ENCODE assay signal across 8 cellular contexts in the genomic region with DNA sequence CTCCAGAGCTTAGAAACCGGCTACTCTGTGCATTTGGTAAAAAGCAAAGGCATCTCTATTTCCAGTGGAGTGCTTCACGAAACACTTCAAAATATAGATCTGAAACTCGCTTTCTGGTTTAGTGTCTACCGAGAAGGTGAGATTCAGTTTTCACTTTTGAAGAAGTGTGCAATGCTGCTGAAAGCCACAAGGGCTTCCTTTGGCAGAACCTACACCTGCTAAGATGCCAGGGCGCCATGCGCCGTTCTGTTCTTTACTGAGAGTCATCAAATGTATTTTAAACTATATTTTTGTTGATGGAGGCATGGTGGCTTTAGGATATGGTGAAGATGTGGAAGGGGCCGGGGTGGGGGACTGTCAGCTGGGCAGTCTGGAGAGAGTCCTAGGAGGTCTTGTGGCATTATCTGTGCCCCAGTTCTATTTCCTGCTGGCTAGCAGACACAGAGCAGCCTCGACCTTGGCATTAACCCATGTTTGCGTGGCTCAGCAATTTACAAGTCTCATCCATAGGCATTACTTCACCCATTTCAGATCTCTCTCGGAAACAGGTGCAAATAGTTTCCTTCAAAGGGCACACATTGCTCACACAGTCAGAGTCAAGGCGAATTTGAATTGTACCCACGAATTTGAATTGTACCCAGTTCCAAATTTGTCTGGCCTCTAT. TPM values are rescaled to one million over a fixed set of nuclear protein-coding genes. Genes with fewer than 3 reads are reported as not detected.
DNase-seq lines count a peak whose midpoint lies in the region; ATAC-seq and TF ChIP-seq lines count a peak whose summit lies in the region.

No MANE protein-coding gene starts in this region.

- peak; percentile 62 for ATAC-seq in CD8-positive, alpha-beta T cell
- ATAC-seq in GM19023 (IDR thresholded peaks at IDR 0.05; ENCODE audit: unreplicated experiment): peak; percentile 92
- peak; percentile 84 for ATAC-seq in HG03045 (IDR thresholded peaks at IDR 0.05; ENCODE audit: unreplicated experiment)

- peaks cover 27% of the 10 kb centered on the region for H3K27me3 Mint-ChIP-seq in CD8-positive, alpha-beta T cell (ENCODE audit: low read depth)

- peaks cover 4% of the 10 kb centered on the region for H3K4me1 ChIP-seq in CD8-positive, alpha-beta T cell (ENCODE audit: insufficient read depth, low read length)

- peaks cover 28% of the 10 kb centered on the region for H3K4me1 Mint-ChIP-seq in CD8-positive, alpha-beta T cell (ENCODE audit: low read depth)

- no peaks in the 10 kb centered on the region for H3K9me3 Mint-ChIP-seq in CD8-positive, alpha-beta T cell

- H3K36me3 ChIP-seq in CD8-positive, alpha-beta T cell (ENCODE audit: insufficient read depth, low read length): no peaks in the 10 kb centered on the region

- CTCF ChIA-PET in CD8-positive, alpha-beta T cell (lab: Charles Lee): interaction anchor here (0.7 to 1.6 kb wide), 5 partner anchors 10 to 1684 kb away, joined by 3 to 4 read pairs (median 4); no protein-coding TSS in a partner anchor

- peak in 2 of 7 experiments; percentile 10 to 29 for DNase-seq in CD8-positive, alpha-beta T cell
- DNase-seq in activated CD4-positive, alpha-beta T cell treated with anti-CD3 and anti-CD28 coated beads, Interleukin-2, amount 50 U/mL, for 1 hour: peak; percentile 7
- DNase-seq in retinal pigment epithelial cell (ENCODE audit: low read depth): no peak
- DNase-seq in coronary artery (ENCODE audit: low spot score): no peak
- no peak for DNase-seq in HuH-7.5 (ENCODE audit: low spot score)
- DNase-seq in GDM1 (lab: John Stamatoyannopoulos, UW): no peak

- POLR2A ChIA-PET in CD8-positive, alpha-beta T cell (lab: Charles Lee): no interaction called here

- H3K9me3 ChIP-seq in CD8-positive, alpha-beta T cell (ENCODE audit: low read length): no peaks in the 10 kb centered on the region

- TF ChIP-seq CTCF in CD8-positive, alpha-beta T cell (IDR thresholded peaks at IDR 0.05): peak; percentile 24
- TF ChIP-seq CTCF in retinal pigment epithelial cell (conservative IDR thresholded peaks at IDR 0.05; ENCODE audit: low read depth, low read length) (peak; percentile 17), coronary artery (IDR thresholded peaks at IDR 0.05) (no peak)

- H3K36me3 Mint-ChIP-seq in CD8-positive, alpha-beta T cell: no peaks in the 10 kb centered on the region

- no peaks in the 10 kb centered on the region for H3K27me3 ChIP-seq in CD8-positive, alpha-beta T cell (ENCODE audit: insufficient read depth, low read length)

- no peak overlapping the region for H3K4me3 ChIP-seq in CD8-positive, alpha-beta T cell (ENCODE audit: low read depth, low read length)
- H3K4me3 ChIP-seq in retinal pigment epithelial cell (ENCODE audit: low read length) (no peak overlapping the region), coronary artery (no peak overlapping the region)

- peak overlapping the region; percentile 17 for H3K4me3 Mint-ChIP-seq in CD8-positive, alpha-beta T cell

- H3K27ac ChIP-seq in CD8-positive, alpha-beta T cell (ENCODE audit: low read depth, low read length): no peak overlapping the region
- no peak overlapping the region for H3K27ac ChIP-seq in coronary artery

- intact Hi-C loops in CD8-positive, alpha-beta T cell (cut with DNase I, micrococcal nuclease): no loop called here

- H3K27ac Mint-ChIP-seq in CD8-positive, alpha-beta T cell: no peak overlapping the region

RNA-seq across cellular contexts. Expression of gene KCNF1, which starts 46.7 kb away (rescaled TPM):
- not detected for total RNA-seq in CD8-positive, alpha-beta T cell

RNA-seq across cellular contexts. Expression of gene PDIA6, which starts 52.4 kb away (rescaled TPM):
- total RNA-seq in CD8-positive, alpha-beta T cell: 10 to 100 TPM; 24.4 to 24.8 TPM
